In the genomic region with DNA sequence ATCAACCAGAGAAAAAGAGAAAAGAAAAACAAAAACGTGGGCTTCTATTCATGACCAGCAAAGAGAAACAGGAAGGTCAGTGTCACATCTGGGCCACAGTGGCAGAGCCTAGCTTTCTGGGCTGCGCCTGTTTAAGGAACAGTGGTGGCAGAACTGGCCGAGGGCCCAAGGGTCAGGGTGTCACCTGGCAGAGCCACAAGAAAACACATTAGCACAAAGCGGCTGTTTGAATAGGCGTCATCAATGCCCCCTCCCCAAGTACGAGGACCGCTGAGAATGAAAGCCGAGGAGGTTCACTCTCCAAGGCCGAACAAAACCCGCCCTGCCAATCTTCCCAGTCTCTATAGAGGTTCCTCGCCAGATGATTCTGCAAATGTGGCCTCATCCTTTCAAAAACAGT, we compare ENCODE assay signal across 11 cellular contexts.
DNase-seq lines count a peak whose midpoint lies in the region; ATAC-seq and TF ChIP-seq lines count a peak whose summit lies in the region.
"Had no signal": no experiment of that assay in that cellular context is flagged by ENCODE, and none has a peak within 500 bp of the region (broad histone marks: within the 10 kb centered on the region; RNA-seq: fewer than 3 reads in every experiment).

No MANE protein-coding gene starts in this region.

- no peaks in the 10 kb centered on the region for H3K9me2 ChIP-seq in OCI-LY7 (ENCODE audit: insufficient read depth, low read length)

- no peaks in the 10 kb centered on the region for H3K27me3 ChIP-seq in adrenal gland

- H2AFZ ChIP-seq in OCI-LY7 (ENCODE audit: low read length) = no peak overlapping the region

- H3K27ac ChIP-seq in adrenal gland (peak overlapping the region in 1 of 5 donors; percentile 20), OCI-LY7 (ENCODE audit: low read depth, low read length, poor library complexity, severe bottlenecking) (no peak overlapping the region)
- H3K27ac ChIP-seq: KMS-11 had no signal

- H3K4me3 ChIP-seq in adrenal gland = no peak overlapping the region
- no peak overlapping the region for H3K4me3 ChIP-seq in OCI-LY7 (ENCODE audit: low read depth, low read length, poor library complexity, severe bottlenecking)

- H3K9me3 ChIP-seq in adrenal gland (replicated peaks in 1 of 3) (no peaks in the 10 kb centered on the region), OCI-LY7 (ENCODE audit: low read length) (peaks cover 16% of the 10 kb centered on the region)

- no peaks in the 10 kb centered on the region for H4K20me1 ChIP-seq in OCI-LY7 (ENCODE audit: insufficient read depth, low read length)

- CTCF ChIA-PET in OCI-LY7 (lab: Charles Lee; ENCODE audit: unreplicated experiment) = no interaction called here

- no peak for TF ChIP-seq CTCF in adrenal gland (IDR thresholded peaks at IDR 0.05)
- TF ChIP-seq CTCF in OCI-LY7 (conservative IDR thresholded peaks at IDR 0.05; ENCODE audit: low read length) = no peak

- intact Hi-C loops in adrenal gland (cut with DNase I) = no loop called here
- intact Hi-C loops in sciatic nerve (cut with DNase I) = no loop called here
- intact Hi-C loops in OCI-LY7 (cut with micrococcal nuclease; ENCODE audit: unreplicated experiment) = no loop called here

- BruUV-seq in OCI-LY7 (replicated peaks; lab: Mats Ljungman, UMichigan) = no TSS peak

- ATAC-seq in sciatic nerve = peak; percentile 85

- 57 to 61% (median 59%) methylated on average over 11 of the region's 11 CpGs for WGBS in adrenal gland, 4 donors

- no peak for TF ChIP-seq POLR2A in adrenal gland (IDR thresholded peaks at IDR 0.05)

- H3K4me1 ChIP-seq in adrenal gland (replicated peaks in 1 of 2) = no peaks in the 10 kb centered on the region
- peaks cover 9% of the 10 kb centered on the region for H3K4me1 ChIP-seq in OCI-LY7 (ENCODE audit: insufficient read depth, low read length, poor library complexity, severe bottlenecking)

- no peak overlapping the region for H3K4me2 ChIP-seq in OCI-LY7 (ENCODE audit: low read length)
- H3K4me2 ChIP-seq: KMS-11 had no signal

- H3K36me3 ChIP-seq in adrenal gland (replicated peaks in 1 of 2) (no peaks in the 10 kb centered on the region), OCI-LY7 (ENCODE audit: insufficient read depth, low read length) (peaks cover 18% of the 10 kb centered on the region; the same call in 1 of the 2 replicates)

- DNase-seq in NCI-H1092 (lab: John Stamatoyannopoulos, UW) (peak; percentile 41), adrenal gland (peak in 6 of 7 donors; percentile 23 to 74 (median 32)), hypothalamus (lab: John Stamatoyannopoulos, UW) (peak in 38 of 51 donors; percentile 10 to 92 (median 68)), sciatic nerve (ENCODE audit: low spot score) (peak; percentile 75), DMS 273 treated with DMSO at 0.1 percent for 48 hours (lab: John Stamatoyannopoulos, UW) (no peak), NCI-H345 (lab: John Stamatoyannopoulos, UW) (no peak), OCI-LY7 (ENCODE audit: low spot score) (no peak)
- DNase-seq: DMS53, glutamatergic neuron, NCI-H510A treated with DMSO at 0.1 percent for 48 hours had no signal

- POLR2A ChIA-PET in OCI-LY7 (lab: Charles Lee) = no interaction called here

- H3K79me2 ChIP-seq in OCI-LY7 (ENCODE audit: insufficient read depth, low read depth, low read length) = no peaks in the 10 kb centered on the region

Comparison
In these comparisons a context has a peak if more than half of its experiments do, and no peak if none do; other contexts are left out.
1. DNase-seq: peak in NCI-H1092 (single experiment), adrenal gland (6 of 7), hypothalamus (38 of 51) and sciatic nerve (single experiment); none in DMS 273 treated with DMSO at 0.1 percent for 48 hours (single experiment), NCI-H345 (single experiment) and OCI-LY7 (single experiment).